11 cellular contexts compared by ENCODE assay signal in the genomic region with DNA sequence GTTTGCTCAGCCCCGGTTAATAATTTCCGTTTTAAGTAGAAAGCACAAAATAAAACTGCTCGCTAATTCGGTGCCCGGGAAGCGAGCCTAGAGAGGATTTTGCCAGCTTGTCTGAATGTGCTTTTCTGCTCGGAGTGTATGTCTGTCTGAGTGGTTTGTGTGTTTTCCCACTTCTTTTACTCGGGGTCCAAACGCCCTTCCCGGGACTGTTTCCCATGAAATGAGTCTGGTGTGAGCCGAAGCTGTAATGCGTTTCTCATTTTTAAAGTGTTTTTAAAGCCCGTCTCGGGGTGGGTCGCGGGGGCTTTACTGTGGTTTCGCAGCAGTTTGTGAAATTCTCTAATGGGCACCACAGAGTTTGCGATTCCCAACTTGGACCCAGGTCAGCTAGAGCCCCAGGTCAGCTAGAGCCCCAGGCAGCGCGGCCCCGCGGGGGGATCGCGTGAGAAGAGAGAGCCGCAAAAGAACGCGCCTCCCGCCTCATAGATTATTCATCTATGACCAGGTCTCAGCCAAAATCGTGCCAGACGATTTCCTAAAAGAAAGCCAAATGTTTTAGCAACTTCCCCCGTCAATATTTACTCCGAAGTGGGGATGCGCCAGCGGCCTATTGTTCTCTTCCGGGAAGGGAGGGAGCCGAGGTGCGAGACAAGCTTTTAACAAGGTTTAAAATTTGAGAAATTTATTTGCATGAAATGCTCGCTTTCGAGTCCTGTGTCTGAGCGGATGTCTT. TPM values are rescaled to one million over a fixed set of nuclear protein-coding genes. Genes with fewer than 3 reads are reported as not detected.
DNase-seq lines count a peak whose midpoint lies in the region; ATAC-seq and TF ChIP-seq lines count a peak whose summit lies in the region.
"Had no signal": no experiment of that assay in that cellular context is flagged by ENCODE, and none has a peak within 500 bp of the region (broad histone marks: within the 10 kb centered on the region; RNA-seq: fewer than 3 reads in every experiment).

No MANE protein-coding gene starts in this region.

- H3K9me3 Mint-ChIP-seq in CD4-positive, alpha-beta T cell = no peaks in the 10 kb centered on the region

- H3K36me3 Mint-ChIP-seq in CD4-positive, alpha-beta T cell (ENCODE audit: low read depth) = peaks cover 6% of the 10 kb centered on the region

- H3K4me3 ChIP-seq in GM08714 (ENCODE audit: low read length) = peak overlapping the region; percentile 21
- peak overlapping the region; percentile 74 for H3K4me3 ChIP-seq in WERI-Rb-1 (ENCODE audit: low read depth, low read length)
- H3K4me3 ChIP-seq in iPS-18a (ENCODE audit: low read length) = peak overlapping the region; percentile 99
- H3K4me3 ChIP-seq: lower lobe of right lung, upper lobe of right lung had no signal

- H3K4me1 Mint-ChIP-seq in CD4-positive, alpha-beta T cell (ENCODE audit: low read depth) = peaks cover 15% of the 10 kb centered on the region

- in situ Hi-C loops in GM13977 (cut with MboI; ENCODE audit: low pct_unique_long_range_greater_than_20kb, low sequenced_read_pairs, unreplicated experiment) = loop anchor here (25.0 kb wide), 2 partner anchors 254 to 529 kb away; no protein-coding TSS in a partner anchor

- H3K27me3 ChIP-seq in CD4-positive, alpha-beta T cell (ENCODE audit: control insufficient read depth, insufficient read depth, low read length) = peaks cover 89% of the 10 kb centered on the region
- peaks cover 36% of the 10 kb centered on the region for H3K27me3 ChIP-seq in WERI-Rb-1 (ENCODE audit: insufficient read depth, low read depth, severe bottlenecking)
- H3K27me3 ChIP-seq in iPS-18a (ENCODE audit: control insufficient read depth, insufficient read depth, low read length) = peaks cover 19% of the 10 kb centered on the region

- peaks cover 35% of the 10 kb centered on the region for H3K36me3 ChIP-seq in WERI-Rb-1
- H3K36me3 ChIP-seq in iPS-18a (ENCODE audit: control insufficient read depth, low read depth, low read length) = peaks cover 41% of the 10 kb centered on the region
- H3K36me3 ChIP-seq: lower lobe of right lung, upper lobe of right lung had no signal

- no peak for TF ChIP-seq CTCF in CD4-positive, alpha-beta T cell (IDR thresholded peaks at IDR 0.05)
- TF ChIP-seq CTCF in WERI-Rb-1 (IDR thresholded peaks at IDR 0.05; ENCODE audit: low read depth, low read length) = no peak
- no peak for TF ChIP-seq CTCF in GM13977 (IDR thresholded peaks at IDR 0.05; ENCODE audit: extremely low read depth, insufficient read depth, missing control alignments)

- POLR2A ChIA-PET in CD4-positive, alpha-beta T cell (lab: Charles Lee) = interaction anchor here (0.8 to 3.0 kb wide), 4 partner anchors 9 to 13 kb away, joined by 3 to 15 read pairs (median 4); no protein-coding TSS in a partner anchor

- H3K4me1 ChIP-seq in iPS-18a (ENCODE audit: control insufficient read depth, low read depth, low read length) = peaks cover 31% of the 10 kb centered on the region

- CTCF ChIA-PET in CD4-positive, alpha-beta T cell (lab: Charles Lee) = no interaction called here

- peak overlapping the region; percentile 76 for H3K27ac Mint-ChIP-seq in CD4-positive, alpha-beta T cell

- no peak overlapping the region for H3K27ac ChIP-seq in CD4-positive, alpha-beta T cell (ENCODE audit: low read depth, low read length)
- peak overlapping the region; percentile 98 for H3K27ac ChIP-seq in WERI-Rb-1
- H3K27ac ChIP-seq in iPS-18a (ENCODE audit: low read length) = peak overlapping the region; percentile 69
- H3K27ac ChIP-seq: lower lobe of right lung, upper lobe of right lung had no signal

- peaks cover 28% of the 10 kb centered on the region for H3K9me3 ChIP-seq in CD4-positive, alpha-beta T cell (ENCODE audit: control insufficient read depth, low read length)
- H3K9me3 ChIP-seq in WERI-Rb-1 (ENCODE audit: severe bottlenecking) (no peaks in the 10 kb centered on the region), iPS-18a (ENCODE audit: control insufficient read depth, low read depth, low read length) (no peaks in the 10 kb centered on the region)
- H3K9me3 ChIP-seq: lower lobe of right lung, upper lobe of right lung had no signal

- H3K4me3 Mint-ChIP-seq in CD4-positive, alpha-beta T cell = peak overlapping the region; percentile 73

- peak overlapping the region; percentile 94 for H3K9ac ChIP-seq in iPS-18a (ENCODE audit: low read length)

- DNase-seq in CD4-positive, alpha-beta T cell = no peak
- DNase-seq in WERI-Rb-1 (no peak), GM13977 (ENCODE audit: low spot score) (no peak), HPDE6-E6E7 (ENCODE audit: extremely low spot score) (no peak), DMS53 treated with DMSO at 0.1 percent for 48 hours (lab: John Stamatoyannopoulos, UW; ENCODE audit: unreplicated experiment) (no peak)
- DNase-seq: lower lobe of right lung, NCI-H774, upper lobe of right lung had no signal

- ATAC-seq in CD4-positive, alpha-beta T cell (ENCODE audit: poor library complexity) = no peak
- no peak for ATAC-seq in HG03469 (IDR thresholded peaks at IDR 0.05; ENCODE audit: unreplicated experiment)
- ATAC-seq: lower lobe of right lung, upper lobe of right lung had no signal

- intact Hi-C loops in CD4-positive, alpha-beta T cell (cut with DNase I, micrococcal nuclease) = loop anchor here in 1 of 2 experiments (1.0 kb wide), 1 partner anchor 10 kb away; no protein-coding TSS in a partner anchor

- H3K27me3 Mint-ChIP-seq in CD4-positive, alpha-beta T cell = peaks cover 68% of the 10 kb centered on the region

RNA-seq across cellular contexts. Expression of a gene that starts 2.0 kb away (rescaled TPM):
- not detected for total RNA-seq in CD4-positive, alpha-beta T cell
- total RNA-seq: lower lobe of right lung, upper lobe of right lung had no signal

RNA-seq across cellular contexts. Expression of a gene that starts 12.0 kb away (rescaled TPM):
- total RNA-seq in CD4-positive, alpha-beta T cell = not detected
- total RNA-seq: lower lobe of right lung, upper lobe of right lung had no signal

Comparison
In these comparisons a context has a peak if more than half of its experiments do, and no peak if none do; other contexts are left out.
1. H3K4me3 ChIP-seq: peak in every context shown above with its lines; median percentile 99 in iPS-18a; 74 in WERI-Rb-1; 21 in GM08714.